ENCODE assay signal across 19 cellular contexts in the genomic region with DNA sequence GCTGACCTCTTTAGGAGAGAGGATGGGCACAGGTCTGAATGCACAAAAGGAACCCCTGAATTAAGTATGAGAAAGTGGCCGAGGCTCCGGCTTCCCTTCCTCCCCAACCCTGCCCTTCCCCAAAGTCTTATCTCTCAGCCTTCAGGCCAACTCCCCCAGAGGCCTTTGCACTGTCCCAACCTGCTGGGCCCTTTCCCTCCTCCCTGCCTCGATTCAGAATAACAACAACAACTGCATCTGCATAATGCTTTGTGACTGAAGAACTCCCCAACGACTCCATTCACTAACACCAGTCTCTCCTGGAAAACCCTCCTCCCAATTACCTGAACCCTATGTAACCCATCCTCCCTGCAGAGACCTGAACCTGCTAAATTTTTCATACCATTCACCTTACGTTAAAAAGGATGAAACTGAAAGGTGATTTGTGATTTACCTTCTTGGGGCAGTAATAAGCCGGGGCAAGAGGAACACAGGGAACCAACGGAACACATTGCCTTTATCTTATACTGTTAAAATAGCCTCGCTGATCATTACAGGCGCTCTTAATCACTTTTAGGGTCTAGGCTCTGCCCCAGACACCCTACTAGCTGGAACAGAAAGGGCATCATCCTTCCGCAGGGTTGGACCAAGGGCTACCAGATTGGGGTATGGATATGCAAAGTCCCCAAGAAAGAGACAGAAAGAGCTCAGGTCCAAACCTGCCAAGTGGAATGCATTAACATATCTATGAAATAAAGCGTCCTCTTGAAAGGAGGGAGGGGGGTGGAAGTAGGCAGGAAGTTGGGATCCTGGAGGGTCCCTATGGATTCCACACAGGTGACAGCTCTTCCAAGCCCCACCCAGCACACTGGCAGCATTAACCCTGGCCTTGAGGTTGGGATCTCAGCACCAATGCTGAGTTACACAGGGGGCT. TPM values are rescaled to one million over a fixed set of nuclear protein-coding genes. Genes with fewer than 3 reads are reported as not detected.
DNase-seq lines count a peak whose midpoint lies in the region; ATAC-seq lines count a peak whose summit lies in the region.
"Had no signal": no experiment of that assay in that cellular context is flagged by ENCODE, and none has a peak within 500 bp of the region (broad histone marks: within the 10 kb centered on the region; RNA-seq: fewer than 3 reads in every experiment).

No MANE protein-coding gene starts in this region.

- H3K27ac Mint-ChIP-seq in activated naive CD8-positive, alpha-beta T cell = peak overlapping the region; percentile 50
- no peak overlapping the region for H3K27ac Mint-ChIP-seq in activated naive CD8-positive, alpha-beta T cell treated with anti-CD3 and anti-CD28 coated beads for 36 hours
- peak overlapping the region; percentile 15 for H3K27ac Mint-ChIP-seq in stimulated activated effector memory CD8-positive, alpha-beta T cell treated with anti-CD3 and anti-CD28 coated beads, Interleukin-12 subunit alpha, Interleukin-12 subunit beta, amount 100 ng/mL, for 72 hours
- H3K27ac Mint-ChIP-seq in activated T-helper 17 cell treated with anti-CD3 and anti-CD28 coated beads, Interleukin-2, amount 50 U/mL, for 72 hours = no peak overlapping the region
- H3K27ac Mint-ChIP-seq: activated CD4-positive, alpha-beta T cell treated with anti-CD3 and anti-CD28 coated beads, Interleukin-2, amount 10 ng/mL, durations not matched to agents 7 days and 5 days had no signal

- H3K9me3 Mint-ChIP-seq in activated naive CD8-positive, alpha-beta T cell (ENCODE audit: low read depth) = no peaks in the 10 kb centered on the region
- peaks cover 3% of the 10 kb centered on the region for H3K9me3 Mint-ChIP-seq in activated naive CD8-positive, alpha-beta T cell treated with anti-CD3 and anti-CD28 coated beads for 36 hours
- H3K9me3 Mint-ChIP-seq in stimulated activated effector memory CD8-positive, alpha-beta T cell treated with anti-CD3 and anti-CD28 coated beads, Interleukin-12 subunit alpha, Interleukin-12 subunit beta, amount 100 ng/mL, for 72 hours = no peaks in the 10 kb centered on the region
- H3K9me3 Mint-ChIP-seq in activated T-helper 17 cell treated with anti-CD3 and anti-CD28 coated beads, Interleukin-2, amount 50 U/mL, for 72 hours = peaks cover 4% of the 10 kb centered on the region

- no peak for ATAC-seq in stimulated activated effector memory CD8-positive, alpha-beta T cell treated with anti-CD3 and anti-CD28 coated beads, Interleukin-12 subunit alpha, Interleukin-12 subunit beta, amount 100 ng/mL, for 72 hours
- no peak for ATAC-seq in activated T-helper 17 cell treated with anti-CD3 and anti-CD28 coated beads, Interleukin-2, amount 50 U/mL, for 72 hours (replicated peaks)
- ATAC-seq: PC-3, psoas muscle had no signal

- peaks cover 4% of the 10 kb centered on the region for H3K36me3 Mint-ChIP-seq in activated naive CD8-positive, alpha-beta T cell
- peaks cover 32% of the 10 kb centered on the region for H3K36me3 Mint-ChIP-seq in activated naive CD8-positive, alpha-beta T cell treated with anti-CD3 and anti-CD28 coated beads for 36 hours
- H3K36me3 Mint-ChIP-seq in stimulated activated effector memory CD8-positive, alpha-beta T cell treated with anti-CD3 and anti-CD28 coated beads, Interleukin-12 subunit alpha, Interleukin-12 subunit beta, amount 100 ng/mL, for 72 hours = peaks cover 6% of the 10 kb centered on the region
- H3K36me3 Mint-ChIP-seq in activated T-helper 17 cell treated with anti-CD3 and anti-CD28 coated beads, Interleukin-2, amount 50 U/mL, for 72 hours (ENCODE audit: low read depth) = no peaks in the 10 kb centered on the region

- H3K27me3 Mint-ChIP-seq in activated naive CD8-positive, alpha-beta T cell = no peaks in the 10 kb centered on the region
- no peaks in the 10 kb centered on the region for H3K27me3 Mint-ChIP-seq in activated naive CD8-positive, alpha-beta T cell treated with anti-CD3 and anti-CD28 coated beads for 36 hours
- no peaks in the 10 kb centered on the region for H3K27me3 Mint-ChIP-seq in activated T-helper 17 cell treated with anti-CD3 and anti-CD28 coated beads, Interleukin-2, amount 50 U/mL, for 72 hours
- H3K27me3 Mint-ChIP-seq: activated CD4-positive, alpha-beta T cell treated with anti-CD3 and anti-CD28 coated beads, Interleukin-2, amount 10 ng/mL, durations not matched to agents 7 days and 5 days had no signal

- intact Hi-C loops in cardiac septum (cut with DNase I) = no loop called here

- H3K4me3 Mint-ChIP-seq in activated naive CD8-positive, alpha-beta T cell = no peak overlapping the region
- H3K4me3 Mint-ChIP-seq in activated naive CD8-positive, alpha-beta T cell treated with anti-CD3 and anti-CD28 coated beads for 36 hours = no peak overlapping the region
- no peak overlapping the region for H3K4me3 Mint-ChIP-seq in stimulated activated effector memory CD8-positive, alpha-beta T cell treated with anti-CD3 and anti-CD28 coated beads, Interleukin-12 subunit alpha, Interleukin-12 subunit beta, amount 100 ng/mL, for 72 hours
- H3K4me3 Mint-ChIP-seq in activated T-helper 17 cell treated with anti-CD3 and anti-CD28 coated beads, Interleukin-2, amount 50 U/mL, for 72 hours = no peak overlapping the region
- H3K4me3 Mint-ChIP-seq: activated CD4-positive, alpha-beta T cell treated with anti-CD3 and anti-CD28 coated beads, Interleukin-2, amount 10 ng/mL, durations not matched to agents 7 days and 5 days had no signal

- no peak for DNase-seq in activated naive CD8-positive, alpha-beta T cell treated with anti-CD3 and anti-CD28 coated beads for 36 hours
- DNase-seq in OCI-M1 (lab: John Stamatoyannopoulos, UW) (peak; percentile 52), iPS DF 19.7 (ENCODE audit: low read depth, low spot score) (peak; percentile 97), NCI-H187 treated with DMSO at 0.1 percent for 48 hours (lab: John Stamatoyannopoulos, UW) (no peak), cardiac septum (ENCODE audit: low spot score) (no peak)
- no peak for DNase-seq in stimulated activated effector memory CD8-positive, alpha-beta T cell treated with anti-CD3 and anti-CD28 coated beads, Interleukin-12 subunit alpha, Interleukin-12 subunit beta, amount 100 ng/mL, for 72 hours (ENCODE audit: low spot score in 2 of 2)
- DNase-seq: activated CD4-positive, alpha-beta T cell treated with anti-CD3 and anti-CD28 coated beads, Interleukin-2, amount 10 ng/mL, durations not matched to agents 7 days and 5 days; adrenal gland; brain microvascular endothelial cell; glutamatergic neuron; kidney; MV-4-11; NCI-H1694 treated with DMSO at 0.1 percent for 48 hours; NCI-H774; PC-3; psoas muscle; SHP77 had no signal

- peaks cover 64% of the 10 kb centered on the region for H3K4me1 Mint-ChIP-seq in activated naive CD8-positive, alpha-beta T cell (ENCODE audit: low read depth)
- H3K4me1 Mint-ChIP-seq in activated naive CD8-positive, alpha-beta T cell treated with anti-CD3 and anti-CD28 coated beads for 36 hours = peaks cover 41% of the 10 kb centered on the region
- peaks cover 65% of the 10 kb centered on the region for H3K4me1 Mint-ChIP-seq in stimulated activated effector memory CD8-positive, alpha-beta T cell treated with anti-CD3 and anti-CD28 coated beads, Interleukin-12 subunit alpha, Interleukin-12 subunit beta, amount 100 ng/mL, for 72 hours
- peaks cover 24% of the 10 kb centered on the region for H3K4me1 Mint-ChIP-seq in activated T-helper 17 cell treated with anti-CD3 and anti-CD28 coated beads, Interleukin-2, amount 50 U/mL, for 72 hours

RNA-seq across cellular contexts. Expression of a gene that starts 24.2 kb away (rescaled TPM):
- 10 to 100 TPM; 80.1 to 82.4 TPM for total RNA-seq in activated naive CD8-positive, alpha-beta T cell treated with anti-CD3 and anti-CD28 coated beads for 36 hours
- 10 to 100 TPM; 56.9 to 82.3 TPM for total RNA-seq in activated T-helper 17 cell treated with anti-CD3 and anti-CD28 coated beads, Interleukin-2, amount 50 U/mL, for 72 hours
- total RNA-seq in cardiac septum = 87.6 TPM

Comparison
In these comparisons a context has a peak if more than half of its experiments do, and no peak if none do; other contexts are left out.
1. H3K27ac Mint-ChIP-seq: peak in activated naive CD8-positive, alpha-beta T cell (single experiment) and stimulated activated effector memory CD8-positive, alpha-beta T cell treated with anti-CD3 and anti-CD28 coated beads, Interleukin-12 subunit alpha, Interleukin-12 subunit beta, amount 100 ng/mL, for 72 hours (single experiment); none in activated naive CD8-positive, alpha-beta T cell treated with anti-CD3 and anti-CD28 coated beads for 36 hours (single experiment) and activated T-helper 17 cell treated with anti-CD3 and anti-CD28 coated beads, Interleukin-2, amount 50 U/mL, for 72 hours (single experiment).
2. DNase-seq: peak in OCI-M1 (single experiment) and iPS DF 19.7 (single experiment); none in activated naive CD8-positive, alpha-beta T cell treated with anti-CD3 and anti-CD28 coated beads for 36 hours (single experiment), stimulated activated effector memory CD8-positive, alpha-beta T cell treated with anti-CD3 and anti-CD28 coated beads, Interleukin-12 subunit alpha, Interleukin-12 subunit beta, amount 100 ng/mL, for 72 hours (0 of 2), NCI-H187 treated with DMSO at 0.1 percent for 48 hours (single experiment) and cardiac septum (single experiment).